12 cellular contexts compared by ENCODE assay signal in the genomic region with DNA sequence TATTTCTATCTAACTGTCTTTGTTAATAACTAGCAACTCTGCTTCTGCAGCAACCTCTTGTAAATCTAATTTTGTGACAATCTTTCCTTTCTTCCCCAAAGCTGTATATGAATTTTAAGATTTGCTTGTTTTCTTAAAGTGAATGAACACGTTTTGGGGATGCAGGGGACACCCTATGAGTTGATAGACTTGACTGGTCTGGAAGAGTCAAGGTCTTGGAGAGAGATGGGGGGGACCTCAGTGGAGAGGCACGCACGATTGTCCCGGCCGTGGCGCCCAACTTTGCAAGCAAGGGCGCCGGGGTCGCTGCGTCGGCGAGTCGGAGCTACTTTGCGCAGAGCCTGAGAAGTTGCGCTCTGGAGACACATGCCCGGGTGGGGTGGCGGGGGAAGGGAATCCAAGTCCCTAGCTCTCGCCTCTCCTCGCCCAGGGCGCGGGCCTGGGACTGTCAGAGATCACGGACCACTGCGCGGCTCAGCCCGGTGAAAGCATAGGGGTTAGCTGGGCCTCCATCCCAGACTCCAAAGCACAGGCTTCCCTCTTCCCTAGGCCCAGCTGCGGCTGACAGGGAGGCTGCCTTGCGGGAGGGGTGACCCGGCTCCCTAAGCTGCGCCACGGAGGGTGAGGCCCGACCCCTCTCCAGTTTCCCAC. TPM values are rescaled to one million over a fixed set of nuclear protein-coding genes. Genes with fewer than 3 reads are reported as not detected.
DNase-seq lines count a peak whose midpoint lies in the region; ATAC-seq and TF ChIP-seq lines count a peak whose summit lies in the region.
"Had no signal": no experiment of that assay in that cellular context is flagged by ENCODE, and none has a peak within 500 bp of the region (broad histone marks: within the 10 kb centered on the region; RNA-seq: fewer than 3 reads in every experiment).

No MANE protein-coding gene starts in this region.

- peaks cover 6% of the 10 kb centered on the region for H3K4me1 Mint-ChIP-seq in activated CD4-positive, alpha-beta memory T cell treated with anti-CD3 and anti-CD28 coated beads for 36 hours (ENCODE audit: low read depth)

- no peak overlapping the region for H3K27ac Mint-ChIP-seq in activated CD4-positive, alpha-beta memory T cell treated with anti-CD3 and anti-CD28 coated beads for 36 hours

- no TSS peak for BruUV-seq in Panc1 (replicated peaks; lab: Mats Ljungman, UMichigan)

- POLR2A ChIA-PET in Panc1 (lab: Charles Lee) = interaction anchor here (0.5 to 0.6 kb wide), 2 partner anchors 17 to 86 kb away, joined by 7 to 14 read pairs; no protein-coding TSS in a partner anchor
- POLR2A ChIA-PET in activated CD4-positive, alpha-beta memory T cell treated with anti-CD3 and anti-CD28 coated beads for 36 hours (lab: Charles Lee) = no interaction called here

- 7% methylated on average over 31 of the region's 31 CpGs for WGBS in right cardiac atrium

- in situ Hi-C loops in Panc1 (cut with HindIII; ENCODE audit: low pct_unique_long_range_greater_than_20kb, low sequenced_read_pairs) = no loop called here

- intact Hi-C loops in Panc1 (cut with micrococcal nuclease; ENCODE audit: unreplicated experiment) (no loop called here), right cardiac atrium (cut with DNase I) (no loop called here), left lung (cut with DNase I) (no loop called here)
- intact Hi-C loops in activated CD4-positive, alpha-beta memory T cell treated with anti-CD3 and anti-CD28 coated beads for 36 hours (cut with micrococcal nuclease) = no loop called here

- peaks cover 50% of the 10 kb centered on the region for H3K27me3 Mint-ChIP-seq in activated CD4-positive, alpha-beta memory T cell treated with anti-CD3 and anti-CD28 coated beads for 36 hours

- peak; percentile 26; the same call in 1 of the 2 replicates for ATAC-seq in Panc1
- ATAC-seq in right cardiac atrium = no peak
- no peak for ATAC-seq in HG02588 (IDR thresholded peaks at IDR 0.05; ENCODE audit: unreplicated experiment)
- no peak for ATAC-seq in left lung

- H3K36me3 Mint-ChIP-seq in activated CD4-positive, alpha-beta memory T cell treated with anti-CD3 and anti-CD28 coated beads for 36 hours = no peaks in the 10 kb centered on the region

- H3K36me3 ChIP-seq in Panc1 (ENCODE audit: control insufficient read depth, insufficient read depth, low read length) (no peaks in the 10 kb centered on the region; the same call in 1 of the 2 replicates), rectal smooth muscle tissue (ENCODE audit: control insufficient read depth, insufficient read depth, low read length) (no peaks in the 10 kb centered on the region), left lung (no peaks in the 10 kb centered on the region)

- DNase-seq in DMS53 (lab: John Stamatoyannopoulos, UW) = peak; percentile 55
- no peak for DNase-seq in DMS53 treated with DMSO at 0.1 percent for 48 hours (lab: John Stamatoyannopoulos, UW; ENCODE audit: unreplicated experiment)
- DNase-seq in Panc1 (ENCODE audit: low read depth, low spot score) = no peak
- DNase-seq in right cardiac atrium = no peak
- no peak for DNase-seq in left lung
- no peak for DNase-seq in activated CD4-positive, alpha-beta memory T cell treated with anti-CD3 and anti-CD28 coated beads for 36 hours
- DNase-seq: activated naive CD4-positive, alpha-beta T cell; GM23248 had no signal

- no peak overlapping the region for H3K4me3 Mint-ChIP-seq in activated CD4-positive, alpha-beta memory T cell treated with anti-CD3 and anti-CD28 coated beads for 36 hours

- no peaks in the 10 kb centered on the region for H3K4me1 ChIP-seq in Panc1 (ENCODE audit: control insufficient read depth, insufficient read depth, low read length)
- H3K4me1 ChIP-seq in right cardiac atrium (ENCODE audit: control insufficient read depth, insufficient read depth, low read length) = no peaks in the 10 kb centered on the region
- H3K4me1 ChIP-seq in rectal smooth muscle tissue (ENCODE audit: control insufficient read depth, insufficient read depth, low read length) = no peaks in the 10 kb centered on the region
- peaks cover 0 to 12% of the 10 kb centered on the region in 2 donors for H3K4me1 ChIP-seq in left lung

- CTCF ChIA-PET in Panc1 (lab: Charles Lee) = interaction anchor here (1.3 kb wide), 1 partner anchor 92 kb away, joined by 4 read pairs; no protein-coding TSS in a partner anchor
- CTCF ChIA-PET in activated CD4-positive, alpha-beta memory T cell treated with anti-CD3 and anti-CD28 coated beads for 36 hours (lab: Charles Lee) = interaction anchor here (1.2 to 1.3 kb wide), 2 partner anchors 52 to 92 kb away, joined by 3 read pairs; no protein-coding TSS in a partner anchor

- H3K27me3 ChIP-seq in Panc1 (ENCODE audit: control insufficient read depth, insufficient read depth, low read length) = peaks cover 20% of the 10 kb centered on the region
- H3K27me3 ChIP-seq in right cardiac atrium (ENCODE audit: control insufficient read depth, insufficient read depth) = no peaks in the 10 kb centered on the region
- peaks cover 15% of the 10 kb centered on the region for H3K27me3 ChIP-seq in rectal smooth muscle tissue (ENCODE audit: control insufficient read depth, insufficient read depth, low read length)
- peaks cover 38 to 71% of the 10 kb centered on the region in 2 donors for H3K27me3 ChIP-seq in left lung

- H3K9ac ChIP-seq in rectal smooth muscle tissue (ENCODE audit: low read length) = no peak overlapping the region
- H3K9ac ChIP-seq: GM23248 had no signal

- H3K4me3 ChIP-seq in Panc1 (ENCODE audit: low read depth in 2 of 2, low read length in 2 of 2) (peak overlapping the region; percentile 38 to 40), right cardiac atrium (ENCODE audit: low read length) (peak overlapping the region; percentile 44), rectal smooth muscle tissue (ENCODE audit: low read length) (peak overlapping the region; percentile 22), left lung (peak overlapping the region in 1 of 2 donors; percentile 1)
- H3K4me3 ChIP-seq: GM23248 had no signal

- H3K9me3 ChIP-seq in Panc1 (ENCODE audit: control insufficient read depth, insufficient read depth, low read depth, low read length) (no peaks in the 10 kb centered on the region), right cardiac atrium (ENCODE audit: control insufficient read depth, low read length) (no peaks in the 10 kb centered on the region), left lung (no peaks in the 10 kb centered on the region)

- TF ChIP-seq CTCF in Panc1 (IDR thresholded peaks at IDR 0.05) = no peak
- TF ChIP-seq CTCF in left lung (IDR thresholded peaks at IDR 0.05) = no peak

- no peak overlapping the region for H3K27ac ChIP-seq in Panc1 (ENCODE audit: low read length)
- no peak overlapping the region for H3K27ac ChIP-seq in right cardiac atrium (ENCODE audit: low read length)
- no peak overlapping the region for H3K27ac ChIP-seq in rectal smooth muscle tissue (ENCODE audit: low read depth, low read length)
- no peak overlapping the region for H3K27ac ChIP-seq in left lung
- H3K27ac ChIP-seq: 22Rv1, GM23248 had no signal

- no peaks in the 10 kb centered on the region for H3K9me3 Mint-ChIP-seq in activated CD4-positive, alpha-beta memory T cell treated with anti-CD3 and anti-CD28 coated beads for 36 hours

RNA-seq across cellular contexts. Expression of a gene that starts 0.9 kb away (rescaled TPM):
- 0.18 TPM for total RNA-seq in Panc1 (2021; ENCODE audit: unreplicated experiment)
- 0.23 TPM for polyA plus RNA-seq in Panc1 (2012; ENCODE audit: insufficient read length)
- 1 to 10 TPM in 3 of 4 donors, under 1 TPM in 1; 0.61 to 6.8 (median 3.3) TPM for total RNA-seq in right cardiac atrium
- polyA plus RNA-seq in right cardiac atrium = 6.4 TPM
- total RNA-seq in left lung = 1 to 10 TPM in 1 of 2 donors, under 1 TPM in 1; 0.52 to 1.9 TPM
- total RNA-seq in activated CD4-positive, alpha-beta memory T cell treated with anti-CD3 and anti-CD28 coated beads for 36 hours = not detected
- total RNA-seq: GM23248, M059J had no signal
- polyA plus RNA-seq: GM23248 had no signal
